1 cellular context compared by ENCODE assay signal in the genomic region with DNA sequence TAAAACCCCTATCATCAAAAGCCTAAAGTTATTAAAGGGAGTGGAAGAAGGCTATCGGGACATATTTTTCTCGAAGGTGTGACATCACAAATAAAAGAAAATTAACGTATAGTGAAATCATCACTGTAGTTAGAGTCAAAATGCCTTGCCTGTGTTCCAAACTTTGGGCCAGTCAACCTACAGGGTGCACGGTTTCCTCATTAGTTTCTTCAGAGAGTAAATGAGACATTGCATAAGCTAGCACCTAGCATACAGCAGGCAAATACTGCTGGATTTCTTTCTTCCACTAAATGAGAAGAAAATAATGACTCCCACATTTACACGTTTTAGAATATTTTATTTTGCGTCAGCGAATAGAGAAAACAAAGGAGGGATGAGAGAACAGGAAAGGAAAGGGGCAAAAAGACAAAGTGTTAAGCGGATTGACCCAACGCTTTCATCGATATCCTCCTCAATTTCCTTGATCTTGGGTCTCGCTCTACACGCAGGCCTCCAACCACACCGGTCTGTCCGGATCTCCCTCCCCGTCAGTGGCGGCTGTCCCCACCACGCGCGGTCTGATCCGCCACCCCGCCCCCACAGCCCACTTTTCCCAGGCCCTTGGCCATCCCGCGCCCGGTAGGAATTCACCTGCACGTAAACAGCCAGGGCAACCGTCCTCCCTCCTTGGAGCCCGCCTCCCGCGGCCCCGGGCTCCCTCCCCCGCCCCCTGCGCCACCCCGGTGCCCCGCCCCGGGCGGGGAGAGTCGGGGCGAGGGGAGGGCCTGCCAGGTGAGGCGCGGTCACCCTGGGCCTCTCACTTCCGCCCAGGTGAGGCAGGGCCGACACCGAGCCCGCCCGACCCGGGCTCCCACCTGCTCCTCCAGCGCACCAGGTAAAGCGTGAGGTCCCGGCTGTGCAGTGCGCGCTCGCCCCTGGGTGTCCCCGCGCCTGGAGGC.
TF ChIP-seq lines count a peak whose summit lies in the region.

A gene with protein sequence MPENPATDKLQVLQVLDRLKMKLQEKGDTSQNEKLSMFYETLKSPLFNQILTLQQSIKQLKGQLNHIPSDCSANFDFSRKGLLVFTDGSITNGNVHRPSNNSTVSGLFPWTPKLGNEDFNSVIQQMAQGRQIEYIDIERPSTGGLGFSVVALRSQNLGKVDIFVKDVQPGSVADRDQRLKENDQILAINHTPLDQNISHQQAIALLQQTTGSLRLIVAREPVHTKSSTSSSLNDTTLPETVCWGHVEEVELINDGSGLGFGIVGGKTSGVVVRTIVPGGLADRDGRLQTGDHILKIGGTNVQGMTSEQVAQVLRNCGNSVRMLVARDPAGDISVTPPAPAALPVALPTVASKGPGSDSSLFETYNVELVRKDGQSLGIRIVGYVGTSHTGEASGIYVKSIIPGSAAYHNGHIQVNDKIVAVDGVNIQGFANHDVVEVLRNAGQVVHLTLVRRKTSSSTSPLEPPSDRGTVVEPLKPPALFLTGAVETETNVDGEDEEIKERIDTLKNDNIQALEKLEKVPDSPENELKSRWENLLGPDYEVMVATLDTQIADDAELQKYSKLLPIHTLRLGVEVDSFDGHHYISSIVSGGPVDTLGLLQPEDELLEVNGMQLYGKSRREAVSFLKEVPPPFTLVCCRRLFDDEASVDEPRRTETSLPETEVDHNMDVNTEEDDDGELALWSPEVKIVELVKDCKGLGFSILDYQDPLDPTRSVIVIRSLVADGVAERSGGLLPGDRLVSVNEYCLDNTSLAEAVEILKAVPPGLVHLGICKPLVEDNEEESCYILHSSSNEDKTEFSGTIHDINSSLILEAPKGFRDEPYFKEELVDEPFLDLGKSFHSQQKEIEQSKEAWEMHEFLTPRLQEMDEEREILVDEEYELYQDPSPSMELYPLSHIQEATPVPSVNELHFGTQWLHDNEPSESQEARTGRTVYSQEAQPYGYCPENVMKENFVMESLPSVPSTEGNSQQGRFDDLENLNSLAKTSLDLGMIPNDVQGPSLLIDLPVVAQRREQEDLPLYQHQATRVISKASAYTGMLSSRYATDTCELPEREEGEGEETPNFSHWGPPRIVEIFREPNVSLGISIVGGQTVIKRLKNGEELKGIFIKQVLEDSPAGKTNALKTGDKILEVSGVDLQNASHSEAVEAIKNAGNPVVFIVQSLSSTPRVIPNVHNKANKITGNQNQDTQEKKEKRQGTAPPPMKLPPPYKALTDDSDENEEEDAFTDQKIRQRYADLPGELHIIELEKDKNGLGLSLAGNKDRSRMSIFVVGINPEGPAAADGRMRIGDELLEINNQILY (N-terminal part only) (plus strand): TSS at position 799 of the 938 bp plus-strand sequence. CDS start 20,413 bp downstream, outside the sequence.

TF ChIP-seq in HEK293, 187 proteins besides CTCF, POLR2A, EP300 and RAD21 (continued from another document):
- TF ChIP-seq, protein P1, sequence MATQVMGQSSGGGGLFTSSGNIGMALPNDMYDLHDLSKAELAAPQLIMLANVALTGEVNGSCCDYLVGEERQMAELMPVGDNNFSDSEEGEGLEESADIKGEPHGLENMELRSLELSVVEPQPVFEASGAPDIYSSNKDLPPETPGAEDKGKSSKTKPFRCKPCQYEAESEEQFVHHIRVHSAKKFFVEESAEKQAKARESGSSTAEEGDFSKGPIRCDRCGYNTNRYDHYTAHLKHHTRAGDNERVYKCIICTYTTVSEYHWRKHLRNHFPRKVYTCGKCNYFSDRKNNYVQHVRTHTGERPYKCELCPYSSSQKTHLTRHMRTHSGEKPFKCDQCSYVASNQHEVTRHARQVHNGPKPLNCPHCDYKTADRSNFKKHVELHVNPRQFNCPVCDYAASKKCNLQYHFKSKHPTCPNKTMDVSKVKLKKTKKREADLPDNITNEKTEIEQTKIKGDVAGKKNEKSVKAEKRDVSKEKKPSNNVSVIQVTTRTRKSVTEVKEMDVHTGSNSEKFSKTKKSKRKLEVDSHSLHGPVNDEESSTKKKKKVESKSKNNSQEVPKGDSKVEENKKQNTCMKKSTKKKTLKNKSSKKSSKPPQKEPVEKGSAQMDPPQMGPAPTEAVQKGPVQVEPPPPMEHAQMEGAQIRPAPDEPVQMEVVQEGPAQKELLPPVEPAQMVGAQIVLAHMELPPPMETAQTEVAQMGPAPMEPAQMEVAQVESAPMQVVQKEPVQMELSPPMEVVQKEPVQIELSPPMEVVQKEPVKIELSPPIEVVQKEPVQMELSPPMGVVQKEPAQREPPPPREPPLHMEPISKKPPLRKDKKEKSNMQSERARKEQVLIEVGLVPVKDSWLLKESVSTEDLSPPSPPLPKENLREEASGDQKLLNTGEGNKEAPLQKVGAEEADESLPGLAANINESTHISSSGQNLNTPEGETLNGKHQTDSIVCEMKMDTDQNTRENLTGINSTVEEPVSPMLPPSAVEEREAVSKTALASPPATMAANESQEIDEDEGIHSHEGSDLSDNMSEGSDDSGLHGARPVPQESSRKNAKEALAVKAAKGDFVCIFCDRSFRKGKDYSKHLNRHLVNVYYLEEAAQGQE (tag by site-specific recombination; IDR thresholded peaks at IDR 0.05), result no peak
- TF ChIP-seq ZNF707 (tag by site-specific recombination; IDR thresholded peaks at IDR 0.05) (no peak), ZFP37 (tag by site-specific recombination; IDR thresholded peaks at IDR 0.05) (0 out of 2 replicates have a peak, but pooled peaks have one; percentile 39), OVOL3 (tag by site-specific recombination; IDR thresholded peaks at IDR 0.05) (no peak), SCRT1 (tag by site-specific recombination; IDR thresholded peaks at IDR 0.05; ENCODE audit: borderline replicate concordance) (no peak), ZBTB20 (tag by site-specific recombination; IDR thresholded peaks at IDR 0.05) (peak; percentile 63), ZNF610 (tag by site-specific recombination; IDR thresholded peaks at IDR 0.05; ENCODE audit: borderline replicate concordance) (no peak), ZNF530 (tag by site-specific recombination; IDR thresholded peaks at IDR 0.05; ENCODE audit: low read depth) (0 out of 2 replicates have a peak, but pooled peaks have one; percentile 47), ZNF37A (tag by site-specific recombination; IDR thresholded peaks at IDR 0.05) (no peak), ZNF223 (tag by site-specific recombination; IDR thresholded peaks at IDR 0.05) (no peak), KLF1 (tag by site-specific recombination; IDR thresholded peaks at IDR 0.05) (peak; percentile 60), ZNF768 (tag by site-specific recombination; IDR thresholded peaks at IDR 0.05) (no peak)
- TF ChIP-seq, protein P2, sequence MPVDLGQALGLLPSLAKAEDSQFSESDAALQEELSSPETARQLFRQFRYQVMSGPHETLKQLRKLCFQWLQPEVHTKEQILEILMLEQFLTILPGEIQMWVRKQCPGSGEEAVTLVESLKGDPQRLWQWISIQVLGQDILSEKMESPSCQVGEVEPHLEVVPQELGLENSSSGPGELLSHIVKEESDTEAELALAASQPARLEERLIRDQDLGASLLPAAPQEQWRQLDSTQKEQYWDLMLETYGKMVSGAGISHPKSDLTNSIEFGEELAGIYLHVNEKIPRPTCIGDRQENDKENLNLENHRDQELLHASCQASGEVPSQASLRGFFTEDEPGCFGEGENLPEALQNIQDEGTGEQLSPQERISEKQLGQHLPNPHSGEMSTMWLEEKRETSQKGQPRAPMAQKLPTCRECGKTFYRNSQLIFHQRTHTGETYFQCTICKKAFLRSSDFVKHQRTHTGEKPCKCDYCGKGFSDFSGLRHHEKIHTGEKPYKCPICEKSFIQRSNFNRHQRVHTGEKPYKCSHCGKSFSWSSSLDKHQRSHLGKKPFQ (tag by site-specific recombination; IDR thresholded peaks at IDR 0.05), result no peak
- TF ChIP-seq, protein P3, sequence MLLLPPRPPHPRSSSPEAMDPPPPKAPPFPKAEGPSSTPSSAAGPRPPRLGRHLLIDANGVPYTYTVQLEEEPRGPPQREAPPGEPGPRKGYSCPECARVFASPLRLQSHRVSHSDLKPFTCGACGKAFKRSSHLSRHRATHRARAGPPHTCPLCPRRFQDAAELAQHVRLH (tag by site-specific recombination; IDR thresholded peaks at IDR 0.05), result peak; percentile 43; the same call in 1 of the 2 replicates
- TF ChIP-seq, protein P4, sequence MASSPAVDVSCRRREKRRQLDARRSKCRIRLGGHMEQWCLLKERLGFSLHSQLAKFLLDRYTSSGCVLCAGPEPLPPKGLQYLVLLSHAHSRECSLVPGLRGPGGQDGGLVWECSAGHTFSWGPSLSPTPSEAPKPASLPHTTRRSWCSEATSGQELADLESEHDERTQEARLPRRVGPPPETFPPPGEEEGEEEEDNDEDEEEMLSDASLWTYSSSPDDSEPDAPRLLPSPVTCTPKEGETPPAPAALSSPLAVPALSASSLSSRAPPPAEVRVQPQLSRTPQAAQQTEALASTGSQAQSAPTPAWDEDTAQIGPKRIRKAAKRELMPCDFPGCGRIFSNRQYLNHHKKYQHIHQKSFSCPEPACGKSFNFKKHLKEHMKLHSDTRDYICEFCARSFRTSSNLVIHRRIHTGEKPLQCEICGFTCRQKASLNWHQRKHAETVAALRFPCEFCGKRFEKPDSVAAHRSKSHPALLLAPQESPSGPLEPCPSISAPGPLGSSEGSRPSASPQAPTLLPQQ (tag by site-specific recombination; IDR thresholded peaks at IDR 0.05), result 0 out of 2 replicates have a peak, but pooled peaks have one; percentile 61
- TF ChIP-seq, protein P5, sequence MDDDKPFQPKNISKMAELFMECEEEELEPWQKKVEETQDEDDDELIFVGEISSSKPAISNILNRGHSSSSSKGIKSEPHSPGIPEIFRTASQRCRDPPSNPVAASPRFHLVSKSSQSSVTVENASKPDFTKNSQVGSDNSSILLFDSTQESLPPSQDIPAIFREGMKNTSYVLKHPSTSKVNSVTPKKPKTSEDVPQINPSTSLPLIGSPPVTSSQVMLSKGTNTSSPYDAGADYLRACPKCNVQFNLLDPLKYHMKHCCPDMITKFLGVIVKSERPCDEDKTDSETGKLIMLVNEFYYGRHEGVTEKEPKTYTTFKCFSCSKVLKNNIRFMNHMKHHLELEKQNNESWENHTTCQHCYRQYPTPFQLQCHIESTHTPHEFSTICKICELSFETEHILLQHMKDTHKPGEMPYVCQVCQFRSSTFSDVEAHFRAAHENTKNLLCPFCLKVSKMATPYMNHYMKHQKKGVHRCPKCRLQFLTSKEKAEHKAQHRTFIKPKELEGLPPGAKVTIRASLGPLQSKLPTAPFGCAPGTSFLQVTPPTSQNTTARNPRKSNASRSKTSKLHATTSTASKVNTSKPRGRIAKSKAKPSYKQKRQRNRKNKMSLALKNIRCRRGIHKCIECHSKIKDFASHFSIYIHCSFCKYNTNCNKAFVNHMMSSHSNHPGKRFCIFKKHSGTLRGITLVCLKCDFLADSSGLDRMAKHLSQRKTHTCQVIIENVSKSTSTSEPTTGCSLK (tag by site-specific recombination; IDR thresholded peaks at IDR 0.05), result no peak
- TF ChIP-seq, protein P6, sequence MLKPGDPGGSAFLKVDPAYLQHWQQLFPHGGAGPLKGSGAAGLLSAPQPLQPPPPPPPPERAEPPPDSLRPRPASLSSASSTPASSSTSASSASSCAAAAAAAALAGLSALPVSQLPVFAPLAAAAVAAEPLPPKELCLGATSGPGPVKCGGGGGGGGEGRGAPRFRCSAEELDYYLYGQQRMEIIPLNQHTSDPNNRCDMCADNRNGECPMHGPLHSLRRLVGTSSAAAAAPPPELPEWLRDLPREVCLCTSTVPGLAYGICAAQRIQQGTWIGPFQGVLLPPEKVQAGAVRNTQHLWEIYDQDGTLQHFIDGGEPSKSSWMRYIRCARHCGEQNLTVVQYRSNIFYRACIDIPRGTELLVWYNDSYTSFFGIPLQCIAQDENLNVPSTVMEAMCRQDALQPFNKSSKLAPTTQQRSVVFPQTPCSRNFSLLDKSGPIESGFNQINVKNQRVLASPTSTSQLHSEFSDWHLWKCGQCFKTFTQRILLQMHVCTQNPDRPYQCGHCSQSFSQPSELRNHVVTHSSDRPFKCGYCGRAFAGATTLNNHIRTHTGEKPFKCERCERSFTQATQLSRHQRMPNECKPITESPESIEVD (tag by site-specific recombination; IDR thresholded peaks at IDR 0.05), result no peak
